15 cellular contexts compared by ENCODE assay signal in the genomic region with DNA sequence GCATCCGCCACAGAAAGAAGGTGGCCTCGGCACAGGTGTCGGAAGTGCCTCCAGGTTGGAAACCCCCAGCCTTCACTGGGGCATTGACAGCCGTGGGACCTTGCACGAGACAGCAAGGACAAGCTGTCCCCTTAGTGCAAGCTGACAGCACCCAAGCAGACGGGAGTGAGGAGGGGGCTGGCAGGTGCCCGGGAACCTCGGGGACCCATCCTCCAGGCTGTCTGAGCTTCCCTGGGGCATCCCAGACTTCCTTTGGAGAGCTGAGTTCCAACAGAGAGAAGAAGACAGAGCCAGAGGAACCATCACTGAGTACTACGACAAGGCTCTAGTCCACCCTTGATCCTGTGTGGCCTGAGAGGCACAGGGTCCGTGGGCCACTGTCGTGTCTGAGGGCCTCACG.
A peak's percentile ranks its signal among the peaks of the same experiment; 100 is the strongest.
DNase-seq lines count a peak whose midpoint lies in the region; ATAC-seq and TF ChIP-seq lines count a peak whose summit lies in the region.
"Had no signal": no experiment of that assay in that cellular context is flagged by ENCODE, and none has a peak within 500 bp of the region (broad histone marks: within the 10 kb centered on the region; RNA-seq: fewer than 3 reads in every experiment).

No MANE protein-coding gene starts in this region.

- H3K4me3 ChIP-seq in adrenal gland (no peak overlapping the region), hepatocyte (no peak overlapping the region), neural progenitor cell (no peak overlapping the region), transverse colon (no peak overlapping the region)
- H3K4me3 ChIP-seq: GM12878, GM23338 had no signal

- no peak overlapping the region for H3K4me3 Mint-ChIP-seq in neural progenitor cell
- H3K4me3 Mint-ChIP-seq: B cell; CD4-positive, alpha-beta T cell; GM23338; H9 had no signal

- no peak overlapping the region for H2AFZ ChIP-seq in hepatocyte
- H2AFZ ChIP-seq in neural progenitor cell (replicated peaks) = no peak overlapping the region
- H2AFZ ChIP-seq: GM23338 had no signal

- 70 to 81% (median 76%) methylated on average over 7 to 12 of the region's 12 CpGs for WGBS in adrenal gland, 4 donors
- WGBS in hepatocyte (ENCODE audit: low lambda C conversion rate, missing lambda C conversion rate) = 94% methylated on average over 12 of the region's 12 CpGs
- WGBS in transverse colon (ENCODE audit: low coverage in 1 of 2), 2 donors = 86 to 100% methylated on average over 1 to 10 of the region's 12 CpGs

- H3K27ac ChIP-seq in adrenal gland = peak overlapping the region in 3 of 5 donors; percentile 21 to 83 (median 74)
- peak overlapping the region; percentile 63 for H3K27ac ChIP-seq in hepatocyte
- H3K27ac ChIP-seq in neural progenitor cell = no peak overlapping the region
- H3K27ac ChIP-seq in transverse colon = peak overlapping the region in 3 of 4 donors; percentile 48 to 58 (median 48)

- no peak for DNase-seq in adrenal gland
- no peak for DNase-seq in hepatocyte (ENCODE audit: low spot score)
- DNase-seq in neural progenitor cell (ENCODE audit: low spot score) = no peak
- no peak for DNase-seq in transverse colon
- DNase-seq in NCI-H2227 treated with DMSO at 0.1 percent for 48 hours (lab: John Stamatoyannopoulos, UW) = no peak
- no peak for DNase-seq in Right ventricle myocardium inferior (ENCODE audit: missing footprints)
- DNase-seq in sciatic nerve (ENCODE audit: low spot score) = no peak
- DNase-seq: ACHN; C1 segment of cervical spinal cord; Calu3; CD4-positive, alpha-beta T cell; H9 had no signal

- no peaks in the 10 kb centered on the region for H3F3A ChIP-seq in neural progenitor cell (ENCODE audit: low read depth)

- peak overlapping the region; percentile 87 for H3K27ac Mint-ChIP-seq in neural progenitor cell
- H3K27ac Mint-ChIP-seq: B cell; CD4-positive, alpha-beta T cell; GM23338 had no signal

- peaks cover 28% of the 10 kb centered on the region for H3K4me1 Mint-ChIP-seq in neural progenitor cell
- H3K4me1 Mint-ChIP-seq: B cell had no signal

- no peaks in the 10 kb centered on the region for H3K36me3 ChIP-seq in adrenal gland (replicated peaks in 1 of 2)
- H3K36me3 ChIP-seq in hepatocyte (replicated peaks; ENCODE audit: insufficient read depth, low read depth) = no peaks in the 10 kb centered on the region
- H3K36me3 ChIP-seq in neural progenitor cell = no peaks in the 10 kb centered on the region
- no peaks in the 10 kb centered on the region for H3K36me3 ChIP-seq in transverse colon

- H3K36me3 Mint-ChIP-seq in neural progenitor cell = no peaks in the 10 kb centered on the region

- H3K27me3 ChIP-seq in adrenal gland (no peaks in the 10 kb centered on the region), hepatocyte (no peaks in the 10 kb centered on the region), neural progenitor cell (no peaks in the 10 kb centered on the region), transverse colon (no peaks in the 10 kb centered on the region)

- H3K27me3 Mint-ChIP-seq in neural progenitor cell (ENCODE audit: insufficient read depth, low read depth) = peaks cover 10% of the 10 kb centered on the region
- H3K27me3 Mint-ChIP-seq: CD4-positive, alpha-beta T cell had no signal

- intact Hi-C loops in adrenal gland (cut with DNase I) (no loop called here), transverse colon (cut with DNase I; ENCODE audit: low total_unique reads) (no loop called here), Right ventricle myocardium inferior (cut with DNase I) (no loop called here), sciatic nerve (cut with DNase I) (no loop called here)

- no peak overlapping the region for H3K4me2 ChIP-seq in hepatocyte
- no peak overlapping the region for H3K4me2 ChIP-seq in neural progenitor cell
- H3K4me2 ChIP-seq: GM23338 had no signal

- in situ Hi-C loops in transverse colon (cut with MboI; ENCODE audit: low pct_ligation_motif_present in 1 of 4, low pct_unique_long_range_greater_than_20kb in 1 of 4, low sequenced_read_pairs in 3 of 4) = no loop called here

- no peak for ATAC-seq in Right ventricle myocardium inferior
- ATAC-seq in sciatic nerve = no peak
- ATAC-seq: GM12878, GM23338 had no signal

- H3K9me3 Mint-ChIP-seq in neural progenitor cell = peaks cover 2% of the 10 kb centered on the region
- H3K9me3 Mint-ChIP-seq: CD4-positive, alpha-beta T cell had no signal

- TF ChIP-seq POLR2A in adrenal gland (IDR thresholded peaks at IDR 0.05) (no peak), transverse colon (IDR thresholded peaks at IDR 0.05) (no peak)

- H3K79me2 ChIP-seq in hepatocyte (no peaks in the 10 kb centered on the region), neural progenitor cell (ENCODE audit: low read depth) (no peaks in the 10 kb centered on the region)

- H3K9ac ChIP-seq in neural progenitor cell = no peak overlapping the region

- TF ChIP-seq EP300 in transverse colon (IDR thresholded peaks at IDR 0.05; ENCODE audit: low read depth) = no peak

- no peaks in the 10 kb centered on the region for H3K9me3 ChIP-seq in adrenal gland (replicated peaks in 1 of 3)
- H3K9me3 ChIP-seq in hepatocyte (ENCODE audit: low read depth) = no peaks in the 10 kb centered on the region
- H3K9me3 ChIP-seq in neural progenitor cell (ENCODE audit: low read depth) = no peaks in the 10 kb centered on the region
- no peaks in the 10 kb centered on the region for H3K9me3 ChIP-seq in transverse colon

- no peak for TF ChIP-seq CTCF in adrenal gland (IDR thresholded peaks at IDR 0.05)
- TF ChIP-seq CTCF in hepatocyte (IDR thresholded peaks at IDR 0.05; ENCODE audit: poor library complexity) = no peak
- TF ChIP-seq CTCF in neural progenitor cell (IDR thresholded peaks at IDR 0.05) = no peak
- TF ChIP-seq CTCF in transverse colon (IDR thresholded peaks at IDR 0.05) = no peak

- H4K20me1 ChIP-seq in hepatocyte (ENCODE audit: insufficient read depth, poor library complexity, severe bottlenecking) = no peaks in the 10 kb centered on the region
- H4K20me1 ChIP-seq in neural progenitor cell (ENCODE audit: low read depth) = no peaks in the 10 kb centered on the region

- H3K4me1 ChIP-seq in adrenal gland (replicated peaks in 1 of 2) (peaks cover 11 to 25% of the 10 kb centered on the region in 2 donors), hepatocyte (ENCODE audit: insufficient read depth) (peaks cover 8% of the 10 kb centered on the region), neural progenitor cell (no peaks in the 10 kb centered on the region), transverse colon (peaks cover 0 to 25% (median 4%) of the 10 kb centered on the region in 4 donors)

- H3K9me2 ChIP-seq in hepatocyte (replicated peaks; ENCODE audit: insufficient read depth) = no peaks in the 10 kb centered on the region
